Comparison of ENCODE assay signal across 10 cellular contexts in the genomic region with DNA sequence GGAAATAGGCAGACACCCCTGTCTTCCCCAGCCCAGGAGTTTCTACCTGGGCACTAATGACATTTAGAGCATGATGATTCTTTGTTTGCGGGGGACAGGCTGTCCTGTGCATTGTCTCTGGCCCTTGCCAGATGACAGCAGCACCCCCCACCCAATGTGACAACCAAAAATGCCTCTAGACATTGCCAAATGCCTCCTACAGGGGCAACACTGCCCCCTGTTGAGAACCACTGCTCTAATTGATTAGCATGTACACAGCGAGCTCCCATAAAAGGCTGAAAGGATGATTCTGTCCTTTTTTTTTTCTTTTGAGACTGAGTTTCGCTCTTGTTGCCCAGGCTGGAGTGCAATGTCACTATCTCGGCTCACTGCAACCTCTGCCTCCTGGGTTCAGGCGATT. TPM values are rescaled to one million over a fixed set of nuclear protein-coding genes. Genes with fewer than 3 reads are reported as not detected.
DNase-seq lines count a peak whose midpoint lies in the region; ATAC-seq, FAIRE-seq and TF ChIP-seq lines count a peak whose summit lies in the region.
"Had no signal": no experiment of that assay in that cellular context is flagged by ENCODE, and none has a peak within 500 bp of the region (broad histone marks: within the 10 kb centered on the region; RNA-seq: fewer than 3 reads in every experiment).

No MANE protein-coding gene starts in this region.

- no peaks in the 10 kb centered on the region for H3K9me2 ChIP-seq in PC-3 (replicated peaks; ENCODE audit: low read length)

- intact Hi-C loops in PC-3 (cut with micrococcal nuclease) (loop anchor here (10.0 kb wide), 1 partner anchor 85 kb away; no protein-coding TSS in a partner anchor), endothelial cell of umbilical vein (cut with micrococcal nuclease) (no loop called here)

- H3K4me3 ChIP-seq in PC-3 (ENCODE audit: low read length) (no peak overlapping the region), endothelial cell of umbilical vein (replicated peaks in 1 of 3; ENCODE audit: insufficient read depth in 1 of 3, low read depth in 1 of 3, low read length in 3 of 3) (no peak overlapping the region)
- H3K4me3 ChIP-seq: lung had no signal

- DNase-seq in activated CD8-positive, alpha-beta memory T cell treated with anti-CD3 and anti-CD28 coated beads, Interleukin-2, amount 50 U/mL, for 4 hours: peak; percentile 24
- DNase-seq in activated CD8-positive, alpha-beta memory T cell treated with anti-CD3 and anti-CD28 coated beads, Interleukin-2, amount 50 U/mL, for 48 hours: no peak
- DNase-seq in PC-3 (peak; percentile 40), endothelial cell of umbilical vein (ENCODE audit: low read depth, low spot score) (no peak), superior temporal gyrus (ENCODE audit: extremely low spot score) (no peak)
- DNase-seq in stimulated activated naive CD8-positive, alpha-beta T cell treated with anti-CD3 and anti-CD28 coated beads, Interleukin-15, Interleukin-2, amounts not matched to agents 100 U/mL and 50 U/mL, for 24 hours: peak; percentile 46
- DNase-seq: DMS79 had no signal

- POLR2A ChIA-PET in PC-3 (lab: Charles Lee; ENCODE audit: unreplicated experiment) (no interaction called here), endothelial cell of umbilical vein (lab: Charles Lee) (no interaction called here)

- CTCF ChIA-PET in PC-3 (lab: Charles Lee) (no interaction called here), endothelial cell of umbilical vein (lab: Charles Lee) (interaction anchor here (0.6 to 2.4 kb wide), 10 partner anchors 9 to 637 kb away, joined by 3 to 8 read pairs (median 4); no protein-coding TSS in a partner anchor)

- BruUV-seq in PC-3 (replicated peaks; lab: Mats Ljungman, UMichigan): no TSS peak
- no TSS peak for BruUV-seq in endothelial cell of umbilical vein (replicated peaks; lab: Mats Ljungman, UMichigan)

- FAIRE-seq in endothelial cell of umbilical vein (lab: Jason Lieb, UNC): no peak

- H4K20me1 ChIP-seq in PC-3 (ENCODE audit: low read length) (no peaks in the 10 kb centered on the region), endothelial cell of umbilical vein (replicated peaks; ENCODE audit: control insufficient read depth, extremely low read depth, insufficient read depth, low read length) (no peaks in the 10 kb centered on the region)

- H2AFZ ChIP-seq in PC-3 (ENCODE audit: low read length) (no peak overlapping the region), endothelial cell of umbilical vein (ENCODE audit: low read depth, low read length) (no peak overlapping the region)

- no peaks in the 10 kb centered on the region for H3K27me3 ChIP-seq in PC-3 (ENCODE audit: low read length)
- peaks cover 0 to 2% of the 10 kb centered on the region in 2 experiments for H3K27me3 ChIP-seq in endothelial cell of umbilical vein (ENCODE audit: control insufficient read depth in 2 of 2, insufficient read depth in 2 of 2, low read length in 2 of 2)

- H3K4me1 ChIP-seq in PC-3 (ENCODE audit: insufficient read depth, low read length) (peaks cover 17% of the 10 kb centered on the region), endothelial cell of umbilical vein (ENCODE audit: control insufficient read depth, extremely low read depth, insufficient read depth, low read length) (peaks cover 2% of the 10 kb centered on the region)

- H3K27ac ChIP-seq in PC-3 (ENCODE audit: low read length) (no peak overlapping the region), endothelial cell of umbilical vein (ENCODE audit: insufficient read depth, low read depth, low read length) (no peak overlapping the region)

- H3K9ac ChIP-seq in PC-3 (ENCODE audit: low read length) (no peak overlapping the region), endothelial cell of umbilical vein (replicated peaks; ENCODE audit: extremely low read depth, insufficient read depth, low read length) (no peak overlapping the region)

- H3K9me3 ChIP-seq in PC-3 (ENCODE audit: low read length) (no peaks in the 10 kb centered on the region), endothelial cell of umbilical vein (replicated peaks; ENCODE audit: control insufficient read depth, insufficient read depth, low read length) (no peaks in the 10 kb centered on the region)

- no peak for TF ChIP-seq POLR2A in endothelial cell of umbilical vein (IDR thresholded peaks at IDR 0.05; ENCODE audit: low read depth, low read length)

- peak; percentile 62 for TF ChIP-seq CTCF in PC-3 (conservative IDR thresholded peaks at IDR 0.05; ENCODE audit: low read depth, low read length)
- TF ChIP-seq CTCF in endothelial cell of umbilical vein (IDR thresholded peaks at IDR 0.05; ENCODE audit: extremely low read depth in 1 of 2, insufficient read depth in 1 of 2, low read depth in 1 of 2, low read length in 2 of 2): peak; percentile 7 to 25

- H3K36me3 ChIP-seq in PC-3 (ENCODE audit: low read depth, low read length) (no peaks in the 10 kb centered on the region), endothelial cell of umbilical vein (ENCODE audit: control insufficient read depth in 2 of 2, extremely low read depth in 1 of 2, insufficient read depth in 2 of 2, low read length in 2 of 2) (no peaks in the 10 kb centered on the region)

- H3K9me1 ChIP-seq in endothelial cell of umbilical vein (replicated peaks; ENCODE audit: control insufficient read depth, extremely low read depth, insufficient read depth, low read length): no peaks in the 10 kb centered on the region

- H3K79me2 ChIP-seq in PC-3 (ENCODE audit: low read length) (no peaks in the 10 kb centered on the region), endothelial cell of umbilical vein (ENCODE audit: control insufficient read depth, insufficient read depth, low read length) (no peaks in the 10 kb centered on the region)

- dilution Hi-C loops in endothelial cell of umbilical vein (cut with MboI; ENCODE audit: extremely low pct_ligation_motif_present, low sequenced_read_pairs): no loop called here

- H3K4me2 ChIP-seq in PC-3 (ENCODE audit: low read length): no peak overlapping the region
- H3K4me2 ChIP-seq in endothelial cell of umbilical vein (ENCODE audit: insufficient read depth, low read length): no peak overlapping the region

- H3F3A ChIP-seq in PC-3 (ENCODE audit: low read length, unreplicated experiment): no peaks in the 10 kb centered on the region

- ATAC-seq in PC-3 (no peak), HG03457 (IDR thresholded peaks at IDR 0.05; ENCODE audit: unreplicated experiment) (no peak), GM19328 (IDR thresholded peaks at IDR 0.05; ENCODE audit: unreplicated experiment) (no peak)
- ATAC-seq in stimulated activated naive CD8-positive, alpha-beta T cell treated with anti-CD3 and anti-CD28 coated beads, Interleukin-15, Interleukin-2, amounts not matched to agents 100 U/mL and 50 U/mL, for 24 hours: peak; percentile 32

TF ChIP-seq in endothelial cell of umbilical vein, 7 proteins besides CTCF, POLR2A, EP300 and RAD21:
- TF ChIP-seq POLR2AphosphoS5 (IDR thresholded peaks at IDR 0.05; ENCODE audit: insufficient read depth, low read depth, low read length): no peak
- no peak for TF ChIP-seq EZH2 (IDR thresholded peaks at IDR 0.05; ENCODE audit: borderline replicate concordance, low read depth, low read length, severe bottlenecking)
- TF ChIP-seq MAX (IDR thresholded peaks at IDR 0.05; ENCODE audit: insufficient read depth, insufficient read length): no peak

RNA-seq across cellular contexts. Expression of gene MAP1LC3B2, which starts 50.5 kb away (rescaled TPM):
- not detected in 2 replicates for total RNA-seq in PC-3 (2014; rRNA removed)
- 4.1 TPM in 1 of 2 replicates, not detected in the other for total RNA-seq in endothelial cell of umbilical vein
- 0.32 and 0.49 TPM in 2 replicates for polyA plus RNA-seq in endothelial cell of umbilical vein
- 0.82 and 1.1 TPM in 2 replicates for polyA plus RNA-seq in endothelial cell of umbilical vein (2011; cell fraction: cytosol; rRNA removed)
- 0.50 and 1.1 TPM in 2 replicates for polyA plus RNA-seq in endothelial cell of umbilical vein (2011; cell fraction: nucleus; rRNA removed)
- polyA plus RNA-seq in endothelial cell of umbilical vein (2012): 11.5 and 15.5 TPM in 2 replicates
- polyA minus RNA-seq in endothelial cell of umbilical vein: 1.2 TPM in 1 of 2 replicates, not detected in the other
- polyA minus RNA-seq in endothelial cell of umbilical vein (2011; cell fraction: cytosol; rRNA and poly(A)+ RNA removed): not detected
- polyA minus RNA-seq in endothelial cell of umbilical vein (2011; cell fraction: nucleus; rRNA and poly(A)+ RNA removed): not detected in 2 replicates

Comparison
In these comparisons a context has a peak if more than half of its experiments do, and no peak if none do; other contexts are left out.
1. DNase-seq: peak in activated CD8-positive, alpha-beta memory T cell treated with anti-CD3 and anti-CD28 coated beads, Interleukin-2, amount 50 U/mL, for 4 hours (single experiment), PC-3 (single experiment) and stimulated activated naive CD8-positive, alpha-beta T cell treated with anti-CD3 and anti-CD28 coated beads, Interleukin-15, Interleukin-2, amounts not matched to agents 100 U/mL and 50 U/mL, for 24 hours (single experiment); none in activated CD8-positive, alpha-beta memory T cell treated with anti-CD3 and anti-CD28 coated beads, Interleukin-2, amount 50 U/mL, for 48 hours (single experiment), endothelial cell of umbilical vein (single experiment) and superior temporal gyrus (single experiment).